19 cellular contexts compared by ENCODE assay signal in genomic region chr2:229553091-229553490, GRCh38.
DNase-seq lines count a peak whose midpoint lies in the region; ATAC-seq and TF ChIP-seq lines count a peak whose summit lies in the region.
"Had no signal": no experiment of that assay in that cellular context is flagged by ENCODE, and none has a peak within 500 bp of the region (broad histone marks: within the 10 kb centered on the region; RNA-seq: fewer than 3 reads in every experiment).

No MANE protein-coding gene starts in this region.

- H3K4me2 ChIP-seq in Karpas-422 (ENCODE audit: low read depth, low read length, poor library complexity, severe bottlenecking), result no peak overlapping the region
- H3K4me2 ChIP-seq: A549 had no signal

- peak; percentile 9 for DNase-seq in AG10803 (ENCODE audit: low read depth)
- DNase-seq in M059J (ENCODE audit: low read depth), result peak; percentile 57
- DNase-seq in astrocyte of the spinal cord (ENCODE audit: low read depth, low spot score), result peak; percentile 76
- peak; percentile 2 for DNase-seq in fibroblast of pulmonary artery (ENCODE audit: low read depth)
- no peak for DNase-seq in retina
- no peak for DNase-seq in Karpas-422
- no peak for DNase-seq in MV-4-11 (lab: John Stamatoyannopoulos, UW)
- DNase-seq: Calu3; CD4-positive, alpha-beta T cell; GDM1; GOT3; NCI-H1436 treated with DMSO at 0.1 percent for 48 hours; NCI-H2081 treated with DMSO at 0.1 percent for 48 hours; NCI-H524; RPMI8226; SJCRH30 had no signal

- H3K9me3 ChIP-seq in Karpas-422 (ENCODE audit: low read length), result no peaks in the 10 kb centered on the region
- H3K9me3 ChIP-seq: A549, SJCRH30 had no signal

- ATAC-seq in GM21367 (IDR thresholded peaks at IDR 0.05; ENCODE audit: unreplicated experiment), result no peak
- ATAC-seq: A549, HepG2 had no signal

- no peaks in the 10 kb centered on the region for H4K20me1 ChIP-seq in Karpas-422 (ENCODE audit: insufficient read depth, low read depth, low read length)

- no peak overlapping the region for H2AFZ ChIP-seq in Karpas-422 (ENCODE audit: low read length)

- no peak overlapping the region for H3K9ac ChIP-seq in Karpas-422 (ENCODE audit: low read length)

- H3K4me3 ChIP-seq in AG10803 (ENCODE audit: low read length), result no peak overlapping the region
- H3K4me3 ChIP-seq in astrocyte of the spinal cord (ENCODE audit: low read depth, low read length), result no peak overlapping the region
- H3K4me3 ChIP-seq in fibroblast of pulmonary artery (replicated peaks; ENCODE audit: low read depth, low read length), result no peak overlapping the region
- no peak overlapping the region for H3K4me3 ChIP-seq in Karpas-422 (ENCODE audit: low read length)
- H3K4me3 ChIP-seq: A549, SJCRH30 had no signal

- no peaks in the 10 kb centered on the region for H3K36me3 ChIP-seq in Karpas-422 (ENCODE audit: insufficient read depth, low read length)
- H3K36me3 ChIP-seq: SJCRH30 had no signal

- H3K27ac ChIP-seq in Karpas-422 (ENCODE audit: low read length), result no peak overlapping the region
- H3K27ac ChIP-seq: A549, SJCRH30 had no signal

- H3K9me2 ChIP-seq in Karpas-422 (replicated peaks; ENCODE audit: insufficient read depth, low read length), result no peaks in the 10 kb centered on the region

- H3K79me2 ChIP-seq in Karpas-422 (ENCODE audit: low read length), result no peaks in the 10 kb centered on the region

- in situ Hi-C loops in astrocyte of the spinal cord (cut with HindIII; ENCODE audit: low sequenced_read_pairs), result no loop called here

- H3K27me3 ChIP-seq in Karpas-422 (ENCODE audit: low read length), result no peaks in the 10 kb centered on the region
- H3K27me3 ChIP-seq: SJCRH30 had no signal

- H3K4me1 ChIP-seq in Karpas-422 (ENCODE audit: low read length), result no peaks in the 10 kb centered on the region
- H3K4me1 ChIP-seq: A549, SJCRH30 had no signal

- TF ChIP-seq CTCF in AG10803 (conservative IDR thresholded peaks at IDR 0.05; ENCODE audit: low read length) (no peak), astrocyte of the spinal cord (IDR thresholded peaks at IDR 0.05; ENCODE audit: low read depth, low read length) (no peak), fibroblast of pulmonary artery (IDR thresholded peaks at IDR 0.05; ENCODE audit: low read length, missing control alignments) (no peak)

Comparison
In these comparisons a context has a peak if more than half of its experiments do, and no peak if none do; other contexts are left out.
1. DNase-seq: peak in AG10803 (single experiment), M059J (single experiment), astrocyte of the spinal cord (single experiment) and fibroblast of pulmonary artery (single experiment); none in retina (single experiment), Karpas-422 (single experiment) and MV-4-11 (single experiment).